8 cellular contexts compared by ENCODE assay signal in the genomic region with DNA sequence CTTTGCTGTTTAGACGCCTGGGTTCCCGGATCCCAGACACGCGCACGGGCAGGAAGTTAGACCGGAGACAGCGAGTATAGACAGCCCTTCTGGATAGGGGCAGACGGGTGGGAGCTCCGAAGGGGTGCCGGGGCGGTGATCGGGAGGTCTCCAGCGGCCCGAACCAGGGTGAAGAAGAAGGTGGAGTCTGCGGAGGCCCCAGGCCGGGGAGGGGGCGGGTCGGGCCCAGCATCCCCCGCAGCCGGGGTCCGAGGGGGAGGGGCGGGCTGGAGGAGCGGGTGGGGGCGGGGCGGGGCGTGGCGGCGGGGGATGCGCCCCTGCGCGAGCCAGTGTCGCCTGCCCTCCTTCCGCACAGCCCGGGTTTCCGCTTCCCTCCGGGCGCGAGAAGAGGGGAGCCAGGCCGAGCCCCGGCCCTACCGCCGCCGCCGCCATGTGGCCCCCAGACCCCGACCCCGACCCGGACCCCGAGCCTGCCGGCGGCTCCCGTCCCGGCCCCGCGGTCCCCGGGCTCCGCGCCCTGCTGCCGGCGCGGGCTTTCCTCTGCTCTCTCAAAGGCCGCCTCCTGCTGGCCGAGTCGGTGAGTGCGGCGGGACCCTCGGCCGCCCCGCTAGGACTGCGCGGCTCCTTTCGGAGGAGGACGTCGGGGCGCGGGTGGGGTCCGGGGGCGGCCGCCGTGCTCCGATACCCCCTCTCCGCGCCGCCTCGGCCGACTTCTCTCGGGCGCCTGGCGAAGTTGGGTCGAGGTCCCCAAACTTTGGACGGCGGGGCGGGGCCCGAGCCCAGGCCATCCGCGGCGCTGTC. TPM values are rescaled to one million over a fixed set of nuclear protein-coding genes. Genes with fewer than 3 reads are reported as not detected.
DNase-seq lines count a peak whose midpoint lies in the region; ATAC-seq and TF ChIP-seq lines count a peak whose summit lies in the region.

TSS of gene CMTM3 (plus strand) at position 329 of the 801 bp plus-strand sequence. CDS start at position 431, 102 bp downstream.

- H3K36me3 Mint-ChIP-seq in activated naive CD8-positive, alpha-beta T cell treated with anti-CD3 and anti-CD28 coated beads for 36 hours: peaks cover 7% of the 10 kb centered on the region

- intact Hi-C loops in heart right ventricle (cut with DNase I): loop anchor here (1.0 to 10.0 kb wide), 15 partner anchors 47 to 263 kb away; partner anchors contain the start of genes TK2 (in 3 of the 10), CKLF (in 2 of the 10) and CMTM4 (in 1 of the 10)

- H3K9me2 ChIP-seq in SU-DHL-6 (replicated peaks; ENCODE audit: insufficient read depth, low read length): no peaks in the 10 kb centered on the region

- H3K9ac ChIP-seq in BLaER1 (peak within 1 kb of the TSS; percentile 94), HUES48 (ENCODE audit: low read depth, low read length) (peak within 1 kb of the TSS; percentile 55), SU-DHL-6 (ENCODE audit: low read length) (peak within 1 kb of the TSS; percentile 74)

- ATAC-seq in GM19328 (IDR thresholded peaks at IDR 0.05; ENCODE audit: unreplicated experiment): peak; percentile 46
- peak; percentile 26 to 75 (median 61) for ATAC-seq in heart right ventricle

- H3K4me2 ChIP-seq in BLaER1: peak within 1 kb of the TSS; percentile 90
- peak within 1 kb of the TSS; percentile 74 for H3K4me2 ChIP-seq in SU-DHL-6 (ENCODE audit: low read depth, low read length, poor library complexity, severe bottlenecking)

- peak within 1 kb of the TSS; percentile 86 for H3K4me3 Mint-ChIP-seq in activated naive CD8-positive, alpha-beta T cell treated with anti-CD3 and anti-CD28 coated beads for 36 hours

- H3K4me1 ChIP-seq in BLaER1 (peaks cover 70% of the 10 kb centered on the region), HUES48 (ENCODE audit: control insufficient read depth, insufficient read depth, low read length) (peaks cover 9% of the 10 kb centered on the region), heart right ventricle (peaks cover 0 to 55% (median 32%) of the 10 kb centered on the region in 9 donors)

- H2AFZ ChIP-seq in SU-DHL-6 (ENCODE audit: low read depth, low read length, severe bottlenecking): peak within 1 kb of the TSS; percentile 94

- H3K9me3 ChIP-seq in BLaER1: peaks cover 17% of the 10 kb centered on the region
- H3K9me3 ChIP-seq in HUES48 (ENCODE audit: control insufficient read depth, insufficient read depth, low read length): no peaks in the 10 kb centered on the region
- H3K9me3 ChIP-seq in SU-DHL-6 (ENCODE audit: insufficient read depth, low read length): peaks cover 16% of the 10 kb centered on the region; the same call in 1 of the 2 replicates
- H3K9me3 ChIP-seq in heart right ventricle: no peaks in the 10 kb centered on the region

- H3K79me2 ChIP-seq in SU-DHL-6 (ENCODE audit: insufficient read depth, low read length): no peaks in the 10 kb centered on the region

- 1 to 2% methylated on average over 75 to 91 of the region's 96 CpGs for WGBS in heart right ventricle, 2 donors

- peaks cover 43% of the 10 kb centered on the region for H4K20me1 ChIP-seq in BLaER1
- H4K20me1 ChIP-seq in SU-DHL-6 (ENCODE audit: low read depth, low read length): no peaks in the 10 kb centered on the region

- TF ChIP-seq CTCF in SU-DHL-6 (IDR thresholded peaks at IDR 0.05; ENCODE audit: insufficient read depth, low read length, poor library complexity, severe bottlenecking) (peak; percentile 69), heart right ventricle (IDR thresholded peaks at IDR 0.05) (peak; percentile 61 to 88 (median 80))

- peak within 1 kb of the TSS; percentile 88 for H3K27ac Mint-ChIP-seq in activated naive CD8-positive, alpha-beta T cell treated with anti-CD3 and anti-CD28 coated beads for 36 hours

- H3K36me3 ChIP-seq in BLaER1 (peaks cover 16% of the 10 kb centered on the region), HUES48 (ENCODE audit: control insufficient read depth, insufficient read depth, low read length) (peaks cover 2% of the 10 kb centered on the region), SU-DHL-6 (ENCODE audit: low read length) (no peaks in the 10 kb centered on the region), heart right ventricle (peaks cover 0 to 18% (median under 1%) of the 10 kb centered on the region in 9 donors)

- no peaks in the 10 kb centered on the region for H3F3A ChIP-seq in SU-DHL-6 (ENCODE audit: insufficient read depth)

- H3K27me3 ChIP-seq in BLaER1 (no peaks in the 10 kb centered on the region), HUES48 (ENCODE audit: control insufficient read depth, insufficient read depth, low read length) (peaks cover 6% of the 10 kb centered on the region; the same call in 1 of the 2 replicates), SU-DHL-6 (ENCODE audit: low read length) (no peaks in the 10 kb centered on the region; the same call in 1 of the 2 replicates), heart right ventricle (peaks cover 0 to 5% (median 0%) of the 10 kb centered on the region in 7 donors)

- H3K4me3 ChIP-seq in BLaER1: peak within 1 kb of the TSS; percentile 94
- peak within 1 kb of the TSS; percentile 92 for H3K4me3 ChIP-seq in HUES48 (ENCODE audit: low read depth, low read length)
- peak within 1 kb of the TSS; percentile 73 for H3K4me3 ChIP-seq in SU-DHL-6 (ENCODE audit: insufficient read depth, low read length, poor library complexity, severe bottlenecking)
- peak within 1 kb of the TSS; percentile 56 to 97 (median 79) for H3K4me3 ChIP-seq in heart right ventricle

- H3K9me3 Mint-ChIP-seq in activated naive CD8-positive, alpha-beta T cell treated with anti-CD3 and anti-CD28 coated beads for 36 hours: peaks cover 6% of the 10 kb centered on the region

- peak; percentile 82 for DNase-seq in activated naive CD8-positive, alpha-beta T cell treated with anti-CD3 and anti-CD28 coated beads for 36 hours
- DNase-seq in heart right ventricle (peak; percentile 63 to 76), retina (peak; percentile 84), NCI-H446 treated with DMSO at 0.1 percent for 48 hours (lab: John Stamatoyannopoulos, UW) (no peak)

- H3K27ac ChIP-seq in BLaER1 (peak within 1 kb of the TSS; percentile 94), HUES48 (ENCODE audit: low read depth, low read length) (peak within 1 kb of the TSS; percentile 81), SU-DHL-6 (ENCODE audit: low read depth, low read length) (no peak within 1 kb of the TSS; the same call in 1 of the 2 replicates), heart right ventricle (peak within 1 kb of the TSS; percentile 88 to 99 (median 95))

- H3K27me3 Mint-ChIP-seq in activated naive CD8-positive, alpha-beta T cell treated with anti-CD3 and anti-CD28 coated beads for 36 hours: no peaks in the 10 kb centered on the region

- peaks cover 39% of the 10 kb centered on the region for H3K4me1 Mint-ChIP-seq in activated naive CD8-positive, alpha-beta T cell treated with anti-CD3 and anti-CD28 coated beads for 36 hours

RNA-seq across cellular contexts. Expression of gene CMTM3, which starts in this region (rescaled TPM):
- 10 to 100 TPM; 55.1 to 60.5 TPM for total RNA-seq in activated naive CD8-positive, alpha-beta T cell treated with anti-CD3 and anti-CD28 coated beads for 36 hours
- 10 to 100 TPM in 3 of 10 donors, 1 to 10 TPM in 7; 6.6 to 19.9 (median 7.9) TPM for total RNA-seq in heart right ventricle
- polyA plus RNA-seq in heart right ventricle: 10 to 100 TPM; 12.0 to 18.0 TPM
